In the genomic region with DNA sequence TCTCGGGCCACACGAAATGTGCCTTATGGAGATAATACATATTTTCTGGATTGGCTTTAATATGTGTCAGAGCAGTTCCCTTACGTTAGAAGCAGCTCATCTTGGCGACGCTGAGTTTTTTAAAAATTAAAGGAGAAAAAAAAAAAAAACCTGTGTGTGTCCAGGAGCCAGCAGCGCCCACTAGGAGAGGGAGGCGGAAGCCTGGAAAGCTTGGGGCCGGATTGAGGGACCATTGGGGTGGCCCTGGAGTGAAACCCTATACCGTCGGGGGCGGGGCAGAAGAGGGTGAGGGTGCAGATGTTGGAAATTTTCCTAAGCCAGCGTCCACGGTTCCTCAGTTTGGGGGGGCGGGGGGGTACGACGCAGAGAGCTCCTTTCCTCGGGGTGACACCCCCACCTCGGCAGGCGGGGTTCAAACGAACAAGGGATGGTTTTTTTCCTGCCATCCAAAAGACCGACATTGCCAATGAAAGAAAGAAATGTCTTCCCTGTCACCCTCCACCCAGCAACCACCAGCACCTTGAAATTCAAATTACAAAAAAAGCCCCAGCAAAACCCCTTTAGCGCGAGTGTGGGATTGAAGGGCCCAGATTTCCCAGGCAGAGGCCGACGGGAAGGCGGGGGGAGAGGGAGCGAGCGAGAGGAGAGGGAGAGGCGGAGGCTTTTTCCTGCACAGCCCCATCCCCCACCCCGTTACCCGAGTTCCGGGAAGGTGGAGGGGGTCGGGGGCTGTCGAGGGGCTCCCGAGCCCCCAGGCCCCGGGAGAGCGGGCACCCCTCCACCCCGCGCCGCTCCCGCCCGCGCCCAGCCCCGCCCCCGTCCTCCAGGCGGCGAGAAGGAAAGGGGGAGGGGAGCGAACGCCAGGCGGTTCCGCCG, we compare ENCODE assay signal across 8 cellular contexts. TPM values are rescaled to one million over a fixed set of nuclear protein-coding genes. Genes with fewer than 3 reads are reported as not detected.
DNase-seq lines count a peak whose midpoint lies in the region; ATAC-seq and TF ChIP-seq lines count a peak whose summit lies in the region.

No MANE protein-coding gene starts in this region.

- H3K27me3 Mint-ChIP-seq in activated CD8-positive, alpha-beta memory T cell treated with anti-CD3 and anti-CD28 coated beads, Interleukin-2, amount 10 ng/mL, durations not matched to agents 7 days and 5 days = peaks cover 42% of the 10 kb centered on the region
- no peaks in the 10 kb centered on the region for H3K27me3 Mint-ChIP-seq in activated naive CD4-positive, alpha-beta T cell treated with anti-CD3 and anti-CD28 coated beads, Interleukin-2, amount 50 U/mL, for 24 hours
- peaks cover 3% of the 10 kb centered on the region for H3K27me3 Mint-ChIP-seq in neural progenitor cell (ENCODE audit: insufficient read depth, low read depth)

- H3K27me3 ChIP-seq in gastroesophageal sphincter (no peaks in the 10 kb centered on the region), neural progenitor cell (no peaks in the 10 kb centered on the region)

- peak overlapping the region; percentile 80 to 99 for H3K4me3 ChIP-seq in gastroesophageal sphincter
- peak overlapping the region; percentile 92 for H3K4me3 ChIP-seq in neural progenitor cell

- peaks cover 48% of the 10 kb centered on the region for H3K79me2 ChIP-seq in neural progenitor cell (ENCODE audit: low read depth)

- H3K36me3 Mint-ChIP-seq in activated CD8-positive, alpha-beta memory T cell treated with anti-CD3 and anti-CD28 coated beads, Interleukin-2, amount 10 ng/mL, durations not matched to agents 7 days and 5 days = no peaks in the 10 kb centered on the region
- H3K36me3 Mint-ChIP-seq in activated naive CD4-positive, alpha-beta T cell treated with anti-CD3 and anti-CD28 coated beads, Interleukin-2, amount 50 U/mL, for 24 hours = no peaks in the 10 kb centered on the region
- H3K36me3 Mint-ChIP-seq in neural progenitor cell = no peaks in the 10 kb centered on the region

- no peaks in the 10 kb centered on the region for H3K9me3 Mint-ChIP-seq in activated CD8-positive, alpha-beta memory T cell treated with anti-CD3 and anti-CD28 coated beads, Interleukin-2, amount 10 ng/mL, durations not matched to agents 7 days and 5 days (ENCODE audit: low read depth)
- no peaks in the 10 kb centered on the region for H3K9me3 Mint-ChIP-seq in activated naive CD4-positive, alpha-beta T cell treated with anti-CD3 and anti-CD28 coated beads, Interleukin-2, amount 50 U/mL, for 24 hours
- no peaks in the 10 kb centered on the region for H3K9me3 Mint-ChIP-seq in neural progenitor cell

- H3K9me3 ChIP-seq in gastroesophageal sphincter = no peaks in the 10 kb centered on the region
- H3K9me3 ChIP-seq in neural progenitor cell (ENCODE audit: low read depth) = peaks cover 6% of the 10 kb centered on the region

- no peak overlapping the region for H2AFZ ChIP-seq in neural progenitor cell (replicated peaks)

- TF ChIP-seq CTCF in gastroesophageal sphincter (IDR thresholded peaks at IDR 0.05) (no peak), neural progenitor cell (IDR thresholded peaks at IDR 0.05) (peak; percentile 38)

- no peak for DNase-seq in activated CD8-positive, alpha-beta memory T cell treated with anti-CD3 and anti-CD28 coated beads, Interleukin-2, amount 10 ng/mL, durations not matched to agents 7 days and 5 days
- DNase-seq in activated CD8-positive, alpha-beta memory T cell treated with anti-CD3 and anti-CD28 coated beads, Interleukin-2, amount 50 U/mL, for 48 hours = no peak
- DNase-seq in NCI-H1930 (lab: John Stamatoyannopoulos, UW) (peak; percentile 12 to 27), neural progenitor cell (ENCODE audit: low spot score) (peak; percentile 80)

- H3K4me3 Mint-ChIP-seq in activated CD8-positive, alpha-beta memory T cell treated with anti-CD3 and anti-CD28 coated beads, Interleukin-2, amount 10 ng/mL, durations not matched to agents 7 days and 5 days = peak overlapping the region; percentile 55
- H3K4me3 Mint-ChIP-seq in activated naive CD4-positive, alpha-beta T cell treated with anti-CD3 and anti-CD28 coated beads, Interleukin-2, amount 50 U/mL, for 24 hours = peak overlapping the region; percentile 83
- peak overlapping the region; percentile 96 for H3K4me3 Mint-ChIP-seq in neural progenitor cell

- TF ChIP-seq EP300 in gastroesophageal sphincter (IDR thresholded peaks at IDR 0.05) = no peak

- no peak for TF ChIP-seq POLR2A in gastroesophageal sphincter (IDR thresholded peaks at IDR 0.05)

- ATAC-seq in activated CD8-positive, alpha-beta memory T cell treated with anti-CD3 and anti-CD28 coated beads, Interleukin-2, amount 10 ng/mL, durations not matched to agents 7 days and 5 days = no peak
- peak; percentile 68 for ATAC-seq in gastroesophageal sphincter
- no peak for ATAC-seq in GM18870 (IDR thresholded peaks at IDR 0.05; ENCODE audit: unreplicated experiment)
- no peak for ATAC-seq in GM18867 (IDR thresholded peaks at IDR 0.05; ENCODE audit: unreplicated experiment)

- peaks cover 4% of the 10 kb centered on the region for H3K4me1 Mint-ChIP-seq in activated CD8-positive, alpha-beta memory T cell treated with anti-CD3 and anti-CD28 coated beads, Interleukin-2, amount 10 ng/mL, durations not matched to agents 7 days and 5 days
- peaks cover 7% of the 10 kb centered on the region for H3K4me1 Mint-ChIP-seq in activated naive CD4-positive, alpha-beta T cell treated with anti-CD3 and anti-CD28 coated beads, Interleukin-2, amount 50 U/mL, for 24 hours
- H3K4me1 Mint-ChIP-seq in neural progenitor cell = peaks cover 14% of the 10 kb centered on the region

- peak overlapping the region; percentile 71 for H3K9ac ChIP-seq in neural progenitor cell

- CTCF ChIA-PET in activated CD8-positive, alpha-beta memory T cell treated with anti-CD3 and anti-CD28 coated beads, Interleukin-2, amount 10 ng/mL, durations not matched to agents 7 days and 5 days (lab: Charles Lee) = no interaction called here

- H3K4me2 ChIP-seq in neural progenitor cell = peak overlapping the region; percentile 52

- peaks cover 16% of the 10 kb centered on the region for H3F3A ChIP-seq in neural progenitor cell (ENCODE audit: low read depth)

- H3K4me1 ChIP-seq in gastroesophageal sphincter (peaks cover 0 to 33% (median 0%) of the 10 kb centered on the region in 3 donors), neural progenitor cell (no peaks in the 10 kb centered on the region)

- no peak overlapping the region for H3K27ac Mint-ChIP-seq in activated CD8-positive, alpha-beta memory T cell treated with anti-CD3 and anti-CD28 coated beads, Interleukin-2, amount 10 ng/mL, durations not matched to agents 7 days and 5 days
- H3K27ac Mint-ChIP-seq in activated naive CD4-positive, alpha-beta T cell treated with anti-CD3 and anti-CD28 coated beads, Interleukin-2, amount 50 U/mL, for 24 hours = no peak overlapping the region
- H3K27ac Mint-ChIP-seq in neural progenitor cell = peak overlapping the region; percentile 95

- H3K27ac ChIP-seq in gastroesophageal sphincter (peak overlapping the region; percentile 88 to 98 (median 94)), neural progenitor cell (peak overlapping the region; percentile 94)

- H3K36me3 ChIP-seq in gastroesophageal sphincter (no peaks in the 10 kb centered on the region), neural progenitor cell (no peaks in the 10 kb centered on the region)

- WGBS in gastroesophageal sphincter (ENCODE audit: low coverage in 1 of 2), 2 donors = 8 to 30% methylated on average over 6 of the region's 52 CpGs

- peaks cover 5% of the 10 kb centered on the region for H4K20me1 ChIP-seq in neural progenitor cell (ENCODE audit: low read depth)

RNA-seq across cellular contexts. Expression of a gene that starts 0.9 kb away (rescaled TPM):
- total RNA-seq in activated CD8-positive, alpha-beta memory T cell treated with anti-CD3 and anti-CD28 coated beads, Interleukin-2, amount 10 ng/mL, durations not matched to agents 7 days and 5 days = not detected
- total RNA-seq in gastroesophageal sphincter (10 to 100 TPM; 55.4 to 91.7 (median 64.1) TPM), neural progenitor cell (ENCODE audit: low replicate concordance) (92.1 and 149 TPM in 2 replicates)

RNA-seq across cellular contexts. Expression of a gene that starts 17.6 kb away (rescaled TPM):
- under 1 TPM; 0.63 to 0.91 TPM for total RNA-seq in activated CD8-positive, alpha-beta memory T cell treated with anti-CD3 and anti-CD28 coated beads, Interleukin-2, amount 10 ng/mL, durations not matched to agents 7 days and 5 days
- 10 to 100 TPM; 32.4 to 72.1 (median 57.8) TPM for total RNA-seq in gastroesophageal sphincter
- total RNA-seq in neural progenitor cell (ENCODE audit: low replicate concordance) = 22.0 and 25.3 TPM in 2 replicates

Comparison
In these comparisons a context has a peak if more than half of its experiments do, and no peak if none do; other contexts are left out.
1. DNase-seq: peak in NCI-H1930 (2 of 2) and neural progenitor cell (single experiment); none in activated CD8-positive, alpha-beta memory T cell treated with anti-CD3 and anti-CD28 coated beads, Interleukin-2, amount 10 ng/mL, durations not matched to agents 7 days and 5 days (single experiment) and activated CD8-positive, alpha-beta memory T cell treated with anti-CD3 and anti-CD28 coated beads, Interleukin-2, amount 50 U/mL, for 48 hours (single experiment).
2. RNA of a gene that starts 0.9 kb away (total RNA-seq): 92.1 to 149 TPM in neural progenitor cell and 55.4 to 91.7 TPM in gastroesophageal sphincter; not detected in activated CD8-positive, alpha-beta memory T cell treated with anti-CD3 and anti-CD28 coated beads, Interleukin-2, amount 10 ng/mL, durations not matched to agents 7 days and 5 days; every median in the first group is over 10 times any median in the second.
3. RNA of a gene that starts 17.6 kb away (total RNA-seq): 32.4 to 72.1 TPM in gastroesophageal sphincter and 22.0 to 25.3 TPM in neural progenitor cell; 0.63 to 0.91 TPM in activated CD8-positive, alpha-beta memory T cell treated with anti-CD3 and anti-CD28 coated beads, Interleukin-2, amount 10 ng/mL, durations not matched to agents 7 days and 5 days; every median in the first group is over 10 times any median in the second.
4. Peak in every context shown above with its lines, with median percentiles within 50 percentile points of each other: H3K4me3 Mint-ChIP-seq.